Comparison of ENCODE assay signal across 1 cellular context in genomic region chr15:76311071-76311956, GRCh38.
TF ChIP-seq lines count a peak whose summit lies in the region.

Gene ETFA, minus strand, starts transcription at chr15:76311469. Its CDS starts 81 bp downstream, at chr15:76311388.

TF ChIP-seq in K562, 482 proteins besides CTCF, POLR2A, EP300 and RAD21 (continued from another document and continues in another):
- TF ChIP-seq ZMIZ1 (IDR thresholded peaks at IDR 0.05; ENCODE audit: low read depth in 2 of 2, low read length in 2 of 2) (peak in 1 of 2 experiments; percentile 51; a peak in 1 of 4 replicates), ARID4B (CRISPR knock-in tag; IDR thresholded peaks at IDR 0.05) (peak; percentile 79), SMARCE1 (IDR thresholded peaks at IDR 0.05) (no peak; the same call in 1 of the 2 replicates), ZNF239 (CRISPR knock-in tag; IDR thresholded peaks at IDR 0.05) (no peak), BHLHE40 (IDR thresholded peaks at IDR 0.05; ENCODE audit: low read length) (peak; percentile 97), CEBPG (CRISPR knock-in tag; IDR thresholded peaks at IDR 0.05) (no peak; the same call in 1 of the 2 replicates), CEBPG (tag; conservative IDR thresholded peaks at IDR 0.05 in 1 of 2, IDR thresholded peaks at IDR 0.05 in 1 of 2) (no peak), ZBED1 (IDR thresholded peaks at IDR 0.05) (no peak), NR0B1 (IDR thresholded peaks at IDR 0.05; ENCODE audit: partially characterized antibody) (no peak), ARID3B (CRISPR knock-in tag; IDR thresholded peaks at IDR 0.05; ENCODE audit: borderline replicate concordance) (no peak), PRMT5 (CRISPR knock-in tag; IDR thresholded peaks at IDR 0.05) (no peak), HNRNPH1 (optimal IDR thresholded peaks at IDR 0.05; ENCODE audit: low read depth, low read length) (no peak), ATF3 (IDR thresholded peaks at IDR 0.05) (no peak), ATF3 (CRISPR knock-in tag; conservative IDR thresholded peaks at IDR 0.05) (no peak), CBX8 (IDR thresholded peaks at IDR 0.05; ENCODE audit: borderline replicate concordance, extremely low read depth, low read depth, low read length, poor library complexity, severe bottlenecking) (no peak), MAFG (tag; conservative IDR thresholded peaks at IDR 0.05) (no peak), ARHGAP35 (IDR thresholded peaks at IDR 0.05; ENCODE audit: partially characterized antibody) (peak; percentile 94), RFX5 (IDR thresholded peaks at IDR 0.05; ENCODE audit: low read depth, low read length) (no peak), PTRF (tag; IDR thresholded peaks at IDR 0.05) (no peak), POLR3A (IDR thresholded peaks at IDR 0.05; ENCODE audit: borderline replicate concordance, extremely low read depth, insufficient read depth, insufficient read length) (no peak), DIDO1 (tag; IDR thresholded peaks at IDR 0.05; ENCODE audit: low read depth) (no peak), CHAMP1 (IDR thresholded peaks at IDR 0.05) (peak; percentile 56; the same call in 1 of the 2 replicates), NCOR1 (IDR thresholded peaks at IDR 0.05) (peak; percentile 85), CREM (IDR thresholded peaks at IDR 0.05; ENCODE audit: low read depth) (peak; percentile 64), ILK (tag; IDR thresholded peaks at IDR 0.05; ENCODE audit: borderline replicate concordance, low read depth) (no peak), CREBBP (IDR thresholded peaks at IDR 0.05; ENCODE audit: low read depth, low read length) (no peak), ZNF318 (IDR thresholded peaks at IDR 0.05; ENCODE audit: borderline replicate concordance in 1 of 2, low read depth in 1 of 2) (no peak), ZNF431 (CRISPR knock-in tag; IDR thresholded peaks at IDR 0.05) (no peak; the same call in 1 of the 2 replicates), RHOXF2B (CRISPR knock-in tag; conservative IDR thresholded peaks at IDR 0.05) (no peak), CCAR2 (IDR thresholded peaks at IDR 0.05; ENCODE audit: low read depth, low read length) (no peak), PTTG1 (tag; IDR thresholded peaks at IDR 0.05; ENCODE audit: low read depth) (no peak), EHMT2 (IDR thresholded peaks at IDR 0.05) (no peak), ZNF224 (CRISPR knock-in tag; IDR thresholded peaks at IDR 0.05) (0 out of 2 replicates have a peak, but pooled peaks have one; percentile 22), SREBF1 (IDR thresholded peaks at IDR 0.05; ENCODE audit: borderline replicate concordance, low read depth, low read length) (no peak), ZC3H4 (CRISPR knock-in tag; IDR thresholded peaks at IDR 0.05; ENCODE audit: borderline replicate concordance) (no peak), ZNF717 (CRISPR knock-in tag; IDR thresholded peaks at IDR 0.05) (no peak), CBFA2T3 (IDR thresholded peaks at IDR 0.05) (no peak), KLF1 (tag; IDR thresholded peaks at IDR 0.05) (no peak)
